In the genomic region with DNA sequence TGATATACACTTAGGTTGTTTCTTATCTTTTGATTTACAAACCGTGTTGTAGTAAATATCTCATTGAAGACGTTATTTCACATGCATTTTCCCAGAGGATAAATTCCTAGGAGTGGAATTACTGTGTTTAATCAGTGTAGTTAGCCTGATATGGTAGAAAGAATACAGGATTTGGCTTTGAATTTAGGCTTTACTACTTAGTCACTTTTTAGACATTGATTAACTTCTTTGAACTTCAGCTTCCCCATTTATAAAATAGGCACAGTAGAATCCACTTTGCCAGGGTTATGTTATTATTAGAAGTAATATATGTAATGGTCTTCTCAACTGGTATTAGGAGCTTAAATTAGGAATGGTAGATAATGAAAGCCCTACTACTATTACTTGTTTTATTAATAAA, we compare ENCODE assay signal across 29 cellular contexts.
"Had no signal": no experiment of that assay in that cellular context is flagged by ENCODE, and none has a peak within 500 bp of the region (broad histone marks: within the 10 kb centered on the region; RNA-seq: fewer than 3 reads in every experiment).

No MANE protein-coding gene starts in this region.

- H3K27ac ChIP-seq: coronary artery, dorsolateral prefrontal cortex, epithelial cell of prostate, esophagus squamous epithelium, gastrocnemius medialis, heart right ventricle, left lung, lower lobe of right lung had no signal

- H3K27me3 ChIP-seq: dorsolateral prefrontal cortex, esophagus squamous epithelium, gastrocnemius medialis, heart right ventricle, left lung had no signal

- H3K4me3 Mint-ChIP-seq: endodermal cell; memory B cell; naive thymus-derived CD4-positive, alpha-beta T cell had no signal

- H3K27me3 Mint-ChIP-seq: memory B cell; naive thymus-derived CD4-positive, alpha-beta T cell had no signal

- DNase-seq: dermis blood vessel endothelial cell; dorsolateral prefrontal cortex; effector CD4-positive, alpha-beta T cell; effector memory CD4-positive, alpha-beta T cell; endodermal cell; erythroblast; esophagus squamous epithelium; foreskin fibroblast; foreskin melanocyte; gastrocnemius medialis; glutamatergic neuron; head of caudate nucleus; heart right ventricle; hippocampal formation; left colon; left lung; left ventricle myocardium superior; lower lobe of right lung; mesendoderm; midbrain; naive thymus-derived CD4-positive, alpha-beta T cell had no signal

- H3K36me3 ChIP-seq: gastrocnemius medialis, lower lobe of right lung had no signal

- ATAC-seq: esophagus mucosa; gastrocnemius medialis; heart right ventricle; left colon; left lung; left ventricle myocardium superior; lower lobe of right lung; naive thymus-derived CD4-positive, alpha-beta T cell had no signal

- H3K4me3 ChIP-seq: coronary artery, dorsolateral prefrontal cortex, esophagus squamous epithelium, gastrocnemius medialis, heart right ventricle, left lung, lower lobe of right lung had no signal

- H3K27ac Mint-ChIP-seq: endodermal cell; memory B cell; naive thymus-derived CD4-positive, alpha-beta T cell had no signal

- FAIRE-seq: colon, endometrium, islet of Langerhans, keratinocyte had no signal

- H3K9me3 ChIP-seq: esophagus squamous epithelium, gastrocnemius medialis, heart right ventricle, left lung, lower lobe of right lung had no signal

- H3K4me1 ChIP-seq: esophagus squamous epithelium, left lung, lower lobe of right lung had no signal
